Comparison of ENCODE assay signal across 1 cellular context in genomic region chr20:62776035-62776691, GRCh38.
TF ChIP-seq lines count a peak whose summit lies in the region.

No MANE protein-coding gene starts in this region.

TF ChIP-seq in SK-N-SH treated with all-trans-retinoic acid at 6 μM for 48 hours, 23 proteins besides CTCF, POLR2A, EP300 and RAD21 (continued from another document):
- TF ChIP-seq CSRNP3 (CRISPR knock-in tag; IDR thresholded peaks at IDR 0.05) = no peak
